In the genomic region with DNA sequence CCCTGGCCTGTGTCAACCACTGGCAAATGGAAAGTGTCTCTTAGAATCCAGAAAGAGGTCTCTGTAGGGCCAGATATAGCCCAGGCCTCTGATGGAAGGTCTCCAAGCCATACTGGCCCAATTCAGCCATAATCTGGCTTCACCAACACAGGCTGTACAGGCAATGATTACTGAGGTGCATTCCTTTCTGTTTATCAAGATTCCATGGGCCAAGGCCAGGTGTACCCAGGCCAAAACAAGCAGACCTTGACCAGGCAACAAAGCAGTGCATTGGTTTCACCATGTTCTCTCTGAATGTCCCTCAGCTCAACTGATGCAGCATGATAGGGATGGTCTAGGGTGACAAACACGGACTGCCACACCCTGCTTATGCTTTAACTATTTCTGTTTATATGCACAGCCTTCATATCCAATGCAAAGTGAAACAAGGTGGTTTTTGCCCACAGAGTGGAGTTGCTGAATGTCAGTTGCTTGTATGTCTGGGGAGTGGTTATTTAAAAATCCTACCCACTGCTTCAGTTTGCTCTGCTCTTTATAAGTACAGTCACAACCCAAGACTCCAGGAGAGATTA, we compare ENCODE assay signal across 1 cellular context.
TF ChIP-seq lines count a peak whose summit lies in the region.

No MANE protein-coding gene starts in this region.

TF ChIP-seq in HepG2, 621 proteins besides CTCF, POLR2A, EP300 and RAD21 (continued from another document and continues in another):
- TF ChIP-seq, protein P1, sequence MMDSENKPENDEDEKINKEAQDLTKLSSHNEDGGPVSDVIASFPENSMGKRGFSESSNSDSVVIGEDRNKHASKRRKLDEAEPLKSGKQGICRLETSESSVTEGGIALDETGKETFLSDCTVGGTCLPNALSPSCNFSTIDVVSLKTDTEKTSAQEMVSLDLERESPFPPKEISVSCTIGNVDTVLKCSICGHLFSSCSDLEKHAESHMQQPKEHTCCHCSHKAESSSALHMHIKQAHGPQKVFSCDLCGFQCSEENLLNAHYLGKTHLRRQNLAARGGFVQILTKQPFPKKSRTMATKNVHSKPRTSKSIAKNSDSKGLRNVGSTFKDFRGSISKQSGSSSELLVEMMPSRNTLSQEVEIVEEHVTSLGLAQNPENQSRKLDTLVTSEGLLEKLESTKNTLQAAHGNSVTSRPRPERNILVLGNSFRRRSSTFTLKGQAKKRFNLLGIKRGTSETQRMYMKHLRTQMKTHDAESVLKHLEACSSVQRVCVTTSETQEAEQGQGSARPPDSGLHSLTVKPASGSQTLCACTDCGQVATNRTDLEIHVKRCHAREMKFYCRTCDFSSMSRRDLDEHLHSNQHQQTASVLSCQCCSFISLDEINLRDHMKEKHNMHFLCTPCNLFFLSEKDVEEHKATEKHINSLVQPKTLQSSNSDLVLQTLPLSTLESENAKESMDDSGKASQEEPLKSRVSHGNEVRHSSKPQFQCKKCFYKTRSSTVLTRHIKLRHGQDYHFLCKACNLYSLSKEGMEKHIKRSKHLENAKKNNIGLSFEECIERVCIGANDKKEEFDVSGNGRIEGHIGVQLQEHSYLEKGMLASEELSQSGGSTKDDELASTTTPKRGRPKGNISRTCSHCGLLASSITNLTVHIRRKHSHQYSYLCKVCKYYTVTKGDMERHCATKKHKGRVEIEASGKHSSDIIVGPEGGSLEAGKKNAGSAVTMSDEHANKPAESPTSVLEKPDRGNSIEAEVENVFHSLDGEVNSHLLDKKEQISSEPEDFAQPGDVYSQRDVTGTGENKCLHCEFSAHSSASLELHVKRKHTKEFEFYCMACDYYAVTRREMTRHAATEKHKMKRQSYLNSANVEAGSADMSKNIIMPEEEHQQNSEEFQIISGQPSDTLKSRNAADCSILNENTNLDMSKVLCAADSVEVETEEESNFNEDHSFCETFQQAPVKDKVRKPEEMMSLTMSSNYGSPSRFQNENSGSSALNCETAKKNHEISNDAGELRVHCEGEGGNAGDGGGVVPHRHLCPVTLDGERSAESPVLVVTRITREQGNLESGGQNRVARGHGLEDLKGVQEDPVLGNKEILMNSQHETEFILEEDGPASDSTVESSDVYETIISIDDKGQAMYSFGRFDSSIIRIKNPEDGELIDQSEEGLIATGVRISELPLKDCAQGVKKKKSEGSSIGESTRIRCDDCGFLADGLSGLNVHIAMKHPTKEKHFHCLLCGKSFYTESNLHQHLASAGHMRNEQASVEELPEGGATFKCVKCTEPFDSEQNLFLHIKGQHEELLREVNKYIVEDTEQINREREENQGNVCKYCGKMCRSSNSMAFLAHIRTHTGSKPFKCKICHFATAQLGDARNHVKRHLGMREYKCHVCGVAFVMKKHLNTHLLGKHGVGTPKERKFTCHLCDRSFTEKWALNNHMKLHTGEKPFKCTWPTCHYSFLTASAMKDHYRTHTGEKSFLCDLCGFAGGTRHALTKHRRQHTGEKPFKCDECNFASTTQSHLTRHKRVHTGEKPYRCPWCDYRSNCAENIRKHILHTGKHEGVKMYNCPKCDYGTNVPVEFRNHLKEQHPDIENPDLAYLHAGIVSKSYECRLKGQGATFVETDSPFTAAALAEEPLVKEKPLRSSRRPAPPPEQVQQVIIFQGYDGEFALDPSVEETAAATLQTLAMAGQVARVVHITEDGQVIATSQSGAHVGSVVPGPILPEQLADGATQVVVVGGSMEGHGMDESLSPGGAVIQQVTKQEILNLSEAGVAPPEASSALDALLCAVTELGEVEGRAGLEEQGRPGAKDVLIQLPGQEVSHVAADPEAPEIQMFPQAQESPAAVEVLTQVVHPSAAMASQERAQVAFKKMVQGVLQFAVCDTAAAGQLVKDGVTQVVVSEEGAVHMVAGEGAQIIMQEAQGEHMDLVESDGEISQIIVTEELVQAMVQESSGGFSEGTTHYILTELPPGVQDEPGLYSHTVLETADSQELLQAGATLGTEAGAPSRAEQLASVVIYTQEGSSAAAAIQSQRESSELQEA (CRISPR knock-in tag; IDR thresholded peaks at IDR 0.05; ENCODE audit: not compliant biosample characterization): no peak
- TF ChIP-seq RBM39 (IDR thresholded peaks at IDR 0.05; ENCODE audit: low read depth, low read length, poor library complexity, severe bottlenecking) (no peak), EZH2 (conservative IDR thresholded peaks at IDR 0.05; ENCODE audit: low read depth, low read length) (no peak), ZNF589 (CRISPR knock-in tag; conservative IDR thresholded peaks at IDR 0.05) (no peak), MYNN (CRISPR knock-in tag; IDR thresholded peaks at IDR 0.05; ENCODE audit: low read depth) (no peak), GATAD1 (CRISPR knock-in tag; IDR thresholded peaks at IDR 0.05) (peak; percentile 33; the same call in 1 of the 2 replicates), NFE2L1 (CRISPR knock-in tag; IDR thresholded peaks at IDR 0.05; ENCODE audit: borderline replicate concordance) (no peak), SP5 (CRISPR knock-in tag; IDR thresholded peaks at IDR 0.05; ENCODE audit: borderline replicate concordance, low read depth) (peak; percentile 63), CBFB (CRISPR knock-in tag; IDR thresholded peaks at IDR 0.05) (no peak), RFX5 (IDR thresholded peaks at IDR 0.05; ENCODE audit: low read depth, low read length) (no peak), ZNF562 (CRISPR knock-in tag; IDR thresholded peaks at IDR 0.05; ENCODE audit: borderline replicate concordance) (no peak), ZNF24 (IDR thresholded peaks at IDR 0.05) (no peak), BORCS8-MEF2B (CRISPR knock-in tag; IDR thresholded peaks at IDR 0.05) (peak; percentile 75; the same call in 1 of the 2 replicates), PCBP1 (IDR thresholded peaks at IDR 0.05; ENCODE audit: borderline replicate concordance, low read depth, low read length) (no peak), CHCHD3 (CRISPR knock-in tag; IDR thresholded peaks at IDR 0.05) (no peak), KMT2B (CRISPR knock-in tag; IDR thresholded peaks at IDR 0.05) (no peak), CC2D1A (CRISPR knock-in tag; IDR thresholded peaks at IDR 0.05) (no peak), HOXD1 (CRISPR knock-in tag; IDR thresholded peaks at IDR 0.05) (no peak), XBP1 (CRISPR knock-in tag; IDR thresholded peaks at IDR 0.05) (no peak), ZNF143 (CRISPR knock-in tag; IDR thresholded peaks at IDR 0.05) (no peak), ARNT (IDR thresholded peaks at IDR 0.05) (no peak), MIER2 (CRISPR knock-in tag; IDR thresholded peaks at IDR 0.05) (peak; percentile 44; the same call in 1 of the 2 replicates), ZNF292 (CRISPR knock-in tag; IDR thresholded peaks at IDR 0.05; ENCODE audit: borderline replicate concordance, low read depth) (peak; percentile 92; the same call in 1 of the 2 replicates), ELF4 (CRISPR knock-in tag; IDR thresholded peaks at IDR 0.05; ENCODE audit: borderline replicate concordance) (no peak)
- TF ChIP-seq, protein P2, sequence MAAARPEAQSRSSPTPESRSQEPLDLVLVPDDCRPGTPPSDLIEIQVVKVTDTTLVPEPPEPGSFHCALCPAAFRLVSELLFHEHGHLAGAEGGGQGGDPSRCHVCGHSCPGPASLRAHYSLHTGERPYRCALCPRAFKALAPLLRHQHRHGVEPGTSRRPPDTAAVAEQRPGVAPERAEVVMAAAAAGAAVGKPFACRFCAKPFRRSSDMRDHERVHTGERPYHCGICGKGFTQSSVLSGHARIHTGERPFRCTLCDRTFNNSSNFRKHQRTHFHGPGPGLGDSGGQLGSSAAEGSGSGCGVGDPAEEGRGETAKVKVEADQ (CRISPR knock-in tag; IDR thresholded peaks at IDR 0.05; ENCODE audit: borderline replicate concordance): 0 out of 2 replicates have a peak, but pooled peaks have one; percentile 55
- TF ChIP-seq, protein P3, sequence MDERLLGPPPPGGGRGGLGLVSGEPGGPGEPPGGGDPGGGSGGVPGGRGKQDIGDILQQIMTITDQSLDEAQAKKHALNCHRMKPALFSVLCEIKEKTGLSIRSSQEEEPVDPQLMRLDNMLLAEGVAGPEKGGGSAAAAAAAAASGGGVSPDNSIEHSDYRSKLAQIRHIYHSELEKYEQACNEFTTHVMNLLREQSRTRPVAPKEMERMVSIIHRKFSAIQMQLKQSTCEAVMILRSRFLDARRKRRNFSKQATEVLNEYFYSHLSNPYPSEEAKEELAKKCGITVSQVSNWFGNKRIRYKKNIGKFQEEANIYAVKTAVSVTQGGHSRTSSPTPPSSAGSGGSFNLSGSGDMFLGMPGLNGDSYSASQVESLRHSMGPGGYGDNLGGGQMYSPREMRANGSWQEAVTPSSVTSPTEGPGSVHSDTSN (CRISPR knock-in tag; IDR thresholded peaks at IDR 0.05): no peak
- TF ChIP-seq, protein P4, sequence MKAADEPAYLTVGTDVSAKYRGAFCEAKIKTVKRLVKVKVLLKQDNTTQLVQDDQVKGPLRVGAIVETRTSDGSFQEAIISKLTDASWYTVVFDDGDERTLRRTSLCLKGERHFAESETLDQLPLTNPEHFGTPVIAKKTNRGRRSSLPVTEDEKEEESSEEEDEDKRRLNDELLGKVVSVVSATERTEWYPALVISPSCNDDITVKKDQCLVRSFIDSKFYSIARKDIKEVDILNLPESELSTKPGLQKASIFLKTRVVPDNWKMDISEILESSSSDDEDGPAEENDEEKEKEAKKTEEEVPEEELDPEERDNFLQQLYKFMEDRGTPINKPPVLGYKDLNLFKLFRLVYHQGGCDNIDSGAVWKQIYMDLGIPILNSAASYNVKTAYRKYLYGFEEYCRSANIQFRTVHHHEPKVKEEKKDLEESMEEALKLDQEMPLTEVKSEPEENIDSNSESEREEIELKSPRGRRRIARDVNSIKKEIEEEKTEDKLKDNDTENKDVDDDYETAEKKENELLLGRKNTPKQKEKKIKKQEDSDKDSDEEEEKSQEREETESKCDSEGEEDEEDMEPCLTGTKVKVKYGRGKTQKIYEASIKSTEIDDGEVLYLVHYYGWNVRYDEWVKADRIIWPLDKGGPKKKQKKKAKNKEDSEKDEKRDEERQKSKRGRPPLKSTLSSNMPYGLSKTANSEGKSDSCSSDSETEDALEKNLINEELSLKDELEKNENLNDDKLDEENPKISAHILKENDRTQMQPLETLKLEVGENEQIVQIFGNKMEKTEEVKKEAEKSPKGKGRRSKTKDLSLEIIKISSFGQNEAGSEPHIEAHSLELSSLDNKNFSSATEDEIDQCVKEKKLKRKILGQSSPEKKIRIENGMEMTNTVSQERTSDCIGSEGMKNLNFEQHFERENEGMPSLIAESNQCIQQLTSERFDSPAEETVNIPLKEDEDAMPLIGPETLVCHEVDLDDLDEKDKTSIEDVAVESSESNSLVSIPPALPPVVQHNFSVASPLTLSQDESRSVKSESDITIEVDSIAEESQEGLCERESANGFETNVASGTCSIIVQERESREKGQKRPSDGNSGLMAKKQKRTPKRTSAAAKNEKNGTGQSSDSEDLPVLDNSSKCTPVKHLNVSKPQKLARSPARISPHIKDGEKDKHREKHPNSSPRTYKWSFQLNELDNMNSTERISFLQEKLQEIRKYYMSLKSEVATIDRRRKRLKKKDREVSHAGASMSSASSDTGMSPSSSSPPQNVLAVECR (CRISPR knock-in tag; IDR thresholded peaks at IDR 0.05; ENCODE audit: borderline replicate concordance): no peak; the same call in 1 of the 2 replicates
- TF ChIP-seq, protein P5, sequence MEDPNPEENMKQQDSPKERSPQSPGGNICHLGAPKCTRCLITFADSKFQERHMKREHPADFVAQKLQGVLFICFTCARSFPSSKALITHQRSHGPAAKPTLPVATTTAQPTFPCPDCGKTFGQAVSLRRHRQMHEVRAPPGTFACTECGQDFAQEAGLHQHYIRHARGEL (CRISPR knock-in tag; IDR thresholded peaks at IDR 0.05): no peak
- TF ChIP-seq, protein P6, sequence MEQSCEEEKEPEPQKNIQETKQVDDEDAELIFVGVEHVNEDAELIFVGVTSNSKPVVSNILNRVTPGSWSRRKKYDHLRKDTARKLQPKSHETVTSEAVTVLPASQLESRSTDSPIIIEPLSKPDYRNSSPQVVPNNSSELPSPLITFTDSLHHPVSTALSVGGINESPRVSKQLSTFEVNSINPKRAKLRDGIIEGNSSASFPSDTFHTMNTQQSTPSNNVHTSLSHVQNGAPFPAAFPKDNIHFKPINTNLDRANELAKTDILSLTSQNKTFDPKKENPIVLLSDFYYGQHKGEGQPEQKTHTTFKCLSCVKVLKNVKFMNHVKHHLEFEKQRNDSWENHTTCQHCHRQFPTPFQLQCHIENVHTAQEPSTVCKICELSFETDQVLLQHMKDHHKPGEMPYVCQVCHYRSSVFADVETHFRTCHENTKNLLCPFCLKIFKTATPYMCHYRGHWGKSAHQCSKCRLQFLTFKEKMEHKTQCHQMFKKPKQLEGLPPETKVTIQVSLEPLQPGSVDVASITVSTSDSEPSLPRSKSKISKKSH (CRISPR knock-in tag; IDR thresholded peaks at IDR 0.05; ENCODE audit: borderline replicate concordance): no peak
- TF ChIP-seq, protein P7, sequence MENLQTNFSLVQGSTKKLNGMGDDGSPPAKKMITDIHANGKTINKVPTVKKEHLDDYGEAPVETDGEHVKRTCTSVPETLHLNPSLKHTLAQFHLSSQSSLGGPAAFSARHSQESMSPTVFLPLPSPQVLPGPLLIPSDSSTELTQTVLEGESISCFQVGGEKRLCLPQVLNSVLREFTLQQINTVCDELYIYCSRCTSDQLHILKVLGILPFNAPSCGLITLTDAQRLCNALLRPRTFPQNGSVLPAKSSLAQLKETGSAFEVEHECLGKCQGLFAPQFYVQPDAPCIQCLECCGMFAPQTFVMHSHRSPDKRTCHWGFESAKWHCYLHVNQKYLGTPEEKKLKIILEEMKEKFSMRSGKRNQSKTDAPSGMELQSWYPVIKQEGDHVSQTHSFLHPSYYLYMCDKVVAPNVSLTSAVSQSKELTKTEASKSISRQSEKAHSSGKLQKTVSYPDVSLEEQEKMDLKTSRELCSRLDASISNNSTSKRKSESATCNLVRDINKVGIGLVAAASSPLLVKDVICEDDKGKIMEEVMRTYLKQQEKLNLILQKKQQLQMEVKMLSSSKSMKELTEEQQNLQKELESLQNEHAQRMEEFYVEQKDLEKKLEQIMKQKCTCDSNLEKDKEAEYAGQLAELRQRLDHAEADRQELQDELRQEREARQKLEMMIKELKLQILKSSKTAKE (CRISPR knock-in tag; IDR thresholded peaks at IDR 0.05; ENCODE audit: borderline replicate concordance): no peak
- TF ChIP-seq, protein P8, sequence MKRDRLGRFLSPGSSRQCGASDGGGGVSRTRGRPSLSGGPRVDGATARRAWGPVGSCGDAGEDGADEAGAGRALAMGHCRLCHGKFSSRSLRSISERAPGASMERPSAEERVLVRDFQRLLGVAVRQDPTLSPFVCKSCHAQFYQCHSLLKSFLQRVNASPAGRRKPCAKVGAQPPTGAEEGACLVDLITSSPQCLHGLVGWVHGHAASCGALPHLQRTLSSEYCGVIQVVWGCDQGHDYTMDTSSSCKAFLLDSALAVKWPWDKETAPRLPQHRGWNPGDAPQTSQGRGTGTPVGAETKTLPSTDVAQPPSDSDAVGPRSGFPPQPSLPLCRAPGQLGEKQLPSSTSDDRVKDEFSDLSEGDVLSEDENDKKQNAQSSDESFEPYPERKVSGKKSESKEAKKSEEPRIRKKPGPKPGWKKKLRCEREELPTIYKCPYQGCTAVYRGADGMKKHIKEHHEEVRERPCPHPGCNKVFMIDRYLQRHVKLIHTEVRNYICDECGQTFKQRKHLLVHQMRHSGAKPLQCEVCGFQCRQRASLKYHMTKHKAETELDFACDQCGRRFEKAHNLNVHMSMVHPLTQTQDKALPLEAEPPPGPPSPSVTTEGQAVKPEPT (CRISPR knock-in tag; IDR thresholded peaks at IDR 0.05; ENCODE audit: low read depth): no peak
- TF ChIP-seq, protein P9, sequence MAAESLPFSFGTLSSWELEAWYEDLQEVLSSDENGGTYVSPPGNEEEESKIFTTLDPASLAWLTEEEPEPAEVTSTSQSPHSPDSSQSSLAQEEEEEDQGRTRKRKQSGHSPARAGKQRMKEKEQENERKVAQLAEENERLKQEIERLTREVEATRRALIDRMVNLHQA (CRISPR knock-in tag; IDR thresholded peaks at IDR 0.05): no peak
- TF ChIP-seq, protein P10, sequence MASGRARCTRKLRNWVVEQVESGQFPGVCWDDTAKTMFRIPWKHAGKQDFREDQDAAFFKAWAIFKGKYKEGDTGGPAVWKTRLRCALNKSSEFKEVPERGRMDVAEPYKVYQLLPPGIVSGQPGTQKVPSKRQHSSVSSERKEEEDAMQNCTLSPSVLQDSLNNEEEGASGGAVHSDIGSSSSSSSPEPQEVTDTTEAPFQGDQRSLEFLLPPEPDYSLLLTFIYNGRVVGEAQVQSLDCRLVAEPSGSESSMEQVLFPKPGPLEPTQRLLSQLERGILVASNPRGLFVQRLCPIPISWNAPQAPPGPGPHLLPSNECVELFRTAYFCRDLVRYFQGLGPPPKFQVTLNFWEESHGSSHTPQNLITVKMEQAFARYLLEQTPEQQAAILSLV (CRISPR knock-in tag; IDR thresholded peaks at IDR 0.05; ENCODE audit: borderline replicate concordance): no peak
